25 cellular contexts compared by ENCODE assay signal in the genomic region with DNA sequence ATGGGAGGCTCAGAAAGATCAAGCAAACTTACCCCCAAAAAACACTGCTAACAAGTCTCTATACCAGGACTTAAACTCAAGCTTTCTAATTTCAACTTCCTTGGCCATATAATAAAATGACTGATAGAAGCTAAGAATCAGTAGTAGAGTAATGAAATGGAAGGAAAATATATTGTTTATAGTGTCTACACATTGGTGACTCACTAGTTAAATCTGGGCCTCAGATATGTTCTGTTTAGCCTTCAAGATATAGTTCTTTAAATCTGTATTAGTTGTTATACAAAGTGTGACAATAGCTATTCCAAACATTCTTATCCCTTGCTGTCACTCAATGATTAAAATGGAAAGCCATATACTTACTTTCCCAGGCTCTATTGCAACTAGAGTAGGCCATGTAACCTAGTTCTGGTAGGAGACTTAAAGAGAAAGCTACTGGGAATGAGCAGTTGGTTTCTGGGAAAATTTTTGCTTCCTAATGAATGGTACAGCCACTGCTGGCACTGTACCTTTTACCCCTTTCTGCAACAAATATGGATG. TPM values are rescaled to one million over a fixed set of nuclear protein-coding genes. Genes with fewer than 3 reads are reported as not detected.
"Had no signal": no experiment of that assay in that cellular context is flagged by ENCODE, and none has a peak within 500 bp of the region (broad histone marks: within the 10 kb centered on the region; RNA-seq: fewer than 3 reads in every experiment).

No MANE protein-coding gene starts in this region.

- H2AFZ ChIP-seq: hepatocyte, parathyroid adenoma had no signal

- H3K27me3 ChIP-seq: hepatocyte, right lobe of liver, stomach, suprapubic skin, tibial nerve had no signal

- H3K4me1 ChIP-seq: parathyroid adenoma, right lobe of liver, suprapubic skin had no signal

- H3K36me3 ChIP-seq: left ventricle myocardium inferior, right lobe of liver, suprapubic skin, tibial nerve had no signal

- H3K9me3 ChIP-seq: left ventricle myocardium inferior, right lobe of liver, stomach, suprapubic skin, tibial nerve had no signal

- H3K4me2 ChIP-seq: hepatocyte had no signal

- ATAC-seq: activated T-cell treated with anti-CD3 and anti-CD28 coated beads, Interleukin-2, amount 50 U/mL, for 4 hours; natural killer cell treated with Interleukin-12 subunit alpha and Interleukin-12 subunit beta and Interleukin-15 and Interleukin-18, amount 100 ng/mL, for 72 hours; right lobe of liver; stimulated activated effector memory CD8-positive, alpha-beta T cell treated with anti-CD3 and anti-CD28 coated beads, Interleukin-12 subunit alpha, Interleukin-12 subunit beta, amount 100 ng/mL, for 72 hours had no signal

- H3K9ac ChIP-seq: parathyroid adenoma had no signal

- H3K27ac ChIP-seq: hepatocyte, left ventricle myocardium inferior, parathyroid adenoma, right lobe of liver, skin epidermis, suprapubic skin, tibial nerve had no signal

- H3K4me3 ChIP-seq: hepatocyte, left ventricle myocardium inferior, right lobe of liver, skin epidermis, stomach, suprapubic skin, tibial nerve had no signal

- FAIRE-seq: frontal cortex had no signal

- DNase-seq: activated CD4-positive, alpha-beta T cell treated with anti-CD3 and anti-CD28 coated beads for 4 hours; activated CD4-positive, alpha-beta T cell treated with anti-CD3 and anti-CD28 coated beads, Interleukin-2, amount 50 U/mL, for 48 hours; activated CD4-positive, CD25-positive, alpha-beta regulatory T cell; activated CD8-positive, alpha-beta memory T cell treated with anti-CD3 and anti-CD28 coated beads, Interleukin-2, amount 50 U/mL, for 48 hours; activated naive CD4-positive, alpha-beta T cell; activated T-cell treated with anti-CD3 and anti-CD28 coated beads, Interleukin-2, amount 50 U/mL, for 4 hours; amniotic stem cell; caudate nucleus; dermis blood vessel endothelial cell; effector CD8-positive, alpha-beta T cell; glutamatergic neuron; immature natural killer cell; left ventricle myocardium inferior; right lobe of liver; stimulated activated CD4-positive, alpha-beta T cell treated with anti-CD3 and anti-CD28 coated beads, Interleukin-1b, Interleukin-23, amount 100 ng/mL, for 48 hours; stomach; T-helper 9 cell had no signal

RNA-seq across cellular contexts. Expression of gene EFCAB5, which starts 29.7 kb away (rescaled TPM):
- total RNA-seq: left ventricle myocardium inferior had no signal
